1 cellular context compared by ENCODE assay signal in genomic region chrX:71871367-71871766, GRCh38.
TF ChIP-seq lines count a peak whose summit lies in the region.

No MANE protein-coding gene starts in this region.

TF ChIP-seq in SK-N-SH, 30 proteins besides CTCF, POLR2A, EP300 and RAD21 (continued from another document):
- TF ChIP-seq, protein P1, sequence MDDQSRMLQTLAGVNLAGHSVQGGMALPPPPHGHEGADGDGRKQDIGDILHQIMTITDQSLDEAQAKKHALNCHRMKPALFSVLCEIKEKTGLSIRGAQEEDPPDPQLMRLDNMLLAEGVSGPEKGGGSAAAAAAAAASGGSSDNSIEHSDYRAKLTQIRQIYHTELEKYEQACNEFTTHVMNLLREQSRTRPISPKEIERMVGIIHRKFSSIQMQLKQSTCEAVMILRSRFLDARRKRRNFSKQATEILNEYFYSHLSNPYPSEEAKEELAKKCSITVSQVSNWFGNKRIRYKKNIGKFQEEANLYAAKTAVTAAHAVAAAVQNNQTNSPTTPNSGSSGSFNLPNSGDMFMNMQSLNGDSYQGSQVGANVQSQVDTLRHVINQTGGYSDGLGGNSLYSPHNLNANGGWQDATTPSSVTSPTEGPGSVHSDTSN (IDR thresholded peaks at IDR 0.05): no peak
- TF ChIP-seq JUND (IDR thresholded peaks at IDR 0.05) (no peak), NFIC (IDR thresholded peaks at IDR 0.05; ENCODE audit: borderline replicate concordance) (no peak)
TF ChIP-seq in SK-N-SH: peak in this region for 0.
